In the genomic region with DNA sequence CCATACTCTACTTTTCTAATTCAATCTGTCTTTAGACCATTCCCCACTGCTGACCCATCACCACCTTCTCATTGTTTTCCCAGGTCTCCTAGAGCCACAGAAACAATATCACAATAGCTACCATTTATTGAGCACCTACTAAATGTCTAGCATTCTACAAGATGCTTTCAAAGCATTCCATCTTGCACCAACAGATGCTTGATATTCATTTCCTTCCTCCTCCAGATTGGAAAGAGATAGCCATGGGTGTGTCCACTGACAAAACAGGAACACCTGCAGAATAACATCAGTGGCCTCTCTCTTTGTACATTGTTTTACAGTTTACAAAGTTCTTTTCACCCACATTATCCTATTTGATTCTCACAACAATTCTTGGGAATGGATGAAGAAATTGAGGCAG, we compare ENCODE assay signal across 13 cellular contexts. TPM values are rescaled to one million over a fixed set of nuclear protein-coding genes. Genes with fewer than 3 reads are reported as not detected.
DNase-seq lines count a peak whose midpoint lies in the region; ATAC-seq and TF ChIP-seq lines count a peak whose summit lies in the region.
"Had no signal": no experiment of that assay in that cellular context is flagged by ENCODE, and none has a peak within 500 bp of the region (broad histone marks: within the 10 kb centered on the region; RNA-seq: fewer than 3 reads in every experiment).

No MANE protein-coding gene starts in this region.

- H3K9ac ChIP-seq in IMR-90 (ENCODE audit: low read depth, low read length): no peak overlapping the region
- no peak overlapping the region for H3K9ac ChIP-seq in neural progenitor cell

- no peak for TF ChIP-seq CTCF in GM23338 (conservative IDR thresholded peaks at IDR 0.05; ENCODE audit: low read depth in 2 of 2)
- TF ChIP-seq CTCF in IMR-90 (conservative IDR thresholded peaks at IDR 0.05; ENCODE audit: low read depth, low read length): no peak
- TF ChIP-seq CTCF in endothelial cell (IDR thresholded peaks at IDR 0.05; ENCODE audit: unreplicated experiment): no peak
- TF ChIP-seq CTCF in neural progenitor cell (IDR thresholded peaks at IDR 0.05): no peak
- TF ChIP-seq CTCF in BE2C (IDR thresholded peaks at IDR 0.05; ENCODE audit: low read depth, low read length): no peak

- no peak overlapping the region for H2AK5ac ChIP-seq in IMR-90 (ENCODE audit: low read depth, low read length)

- peaks cover 26 to 60% of the 10 kb centered on the region in 2 experiments for H3K79me1 ChIP-seq in IMR-90 (ENCODE audit: low read depth in 1 of 2, low read length in 2 of 2)

- BruUV-seq in IMR-90 (replicated peaks; lab: Mats Ljungman, UMichigan): no TSS peak

- H4K20me1 ChIP-seq in GM23338 (replicated peaks; ENCODE audit: insufficient read depth) (peaks cover 8% of the 10 kb centered on the region; the same call in 1 of the 2 replicates), IMR-90 (ENCODE audit: insufficient read depth, low read length) (peaks cover 2% of the 10 kb centered on the region; the same call in 1 of the 2 replicates), neural progenitor cell (ENCODE audit: low read depth) (no peaks in the 10 kb centered on the region)

- peaks cover 26% of the 10 kb centered on the region for H3K9me1 ChIP-seq in IMR-90 (ENCODE audit: insufficient read depth, low read length)

- no peak overlapping the region for H4K5ac ChIP-seq in IMR-90 (ENCODE audit: low read depth, low read length)

- H3K79me2 ChIP-seq in GM23338 (replicated peaks; ENCODE audit: insufficient read depth): peaks cover 45% of the 10 kb centered on the region
- H3K79me2 ChIP-seq in neural progenitor cell (ENCODE audit: low read depth): peaks cover 26% of the 10 kb centered on the region

- CTCF ChIA-PET in IMR-90 (lab: Yijun Ruan, JAX): no interaction called here

- no peak overlapping the region for H3K4ac ChIP-seq in IMR-90 (ENCODE audit: low read depth, low read length)

- H2BK5ac ChIP-seq in IMR-90 (ENCODE audit: low read depth, low read length, poor library complexity, severe bottlenecking): no peak overlapping the region

- H3K56ac ChIP-seq in IMR-90 (ENCODE audit: extremely low read depth, insufficient read depth, low read length): no peak overlapping the region

- in situ Hi-C loops in IMR-90 (cut with MboI; ENCODE audit: low sequenced_read_pairs): no loop called here

- ATAC-seq in GM23338: no peak
- no peak for ATAC-seq in IMR-90 (ENCODE audit: low read depth)
- ATAC-seq in HG02970 (IDR thresholded peaks at IDR 0.05; ENCODE audit: low FRiP score, unreplicated experiment): no peak

- no peak overlapping the region for H2BK20ac ChIP-seq in IMR-90 (ENCODE audit: low read depth, low read length)

- H3K9me2 ChIP-seq in GM23338 (ENCODE audit: insufficient read depth): no peaks in the 10 kb centered on the region

- H2BK120ac ChIP-seq in IMR-90 (ENCODE audit: low read depth, low read length): no peak overlapping the region

- peaks cover 6% of the 10 kb centered on the region for H3K27me3 Mint-ChIP-seq in GM23338 (ENCODE audit: insufficient read depth, low read depth, poor library complexity)
- H3K27me3 Mint-ChIP-seq in endothelial cell (ENCODE audit: unreplicated experiment): peaks cover 17% of the 10 kb centered on the region
- H3K27me3 Mint-ChIP-seq in neural progenitor cell (ENCODE audit: insufficient read depth, low read depth): peaks cover 22% of the 10 kb centered on the region

- H3K4me2 ChIP-seq in GM23338: no peak overlapping the region
- peak overlapping the region; percentile 54; the same call in 1 of the 2 replicates for H3K4me2 ChIP-seq in IMR-90 (ENCODE audit: low read depth, low read length)
- H3K4me2 ChIP-seq in neural progenitor cell: no peak overlapping the region

- 0 out of 2 replicates have a peak overlapping the region, but pooled peaks have one; percentile 45 for H3K14ac ChIP-seq in IMR-90 (replicated peaks; ENCODE audit: low read depth, low read length)

- H3K27me3 ChIP-seq in GM23338 (ENCODE audit: insufficient read depth): no peaks in the 10 kb centered on the region
- H3K27me3 ChIP-seq in IMR-90 (ENCODE audit: control insufficient read depth, insufficient read depth, low read length): no peaks in the 10 kb centered on the region; the same call in 1 of the 2 replicates
- H3K27me3 ChIP-seq in neural progenitor cell: peaks cover 13% of the 10 kb centered on the region
- H3K27me3 ChIP-seq in BE2C: no peaks in the 10 kb centered on the region

- no peak overlapping the region for H3K27ac Mint-ChIP-seq in GM23338
- no peak overlapping the region for H3K27ac Mint-ChIP-seq in endothelial cell (ENCODE audit: unreplicated experiment)
- no peak overlapping the region for H3K27ac Mint-ChIP-seq in neural progenitor cell

- H3K23ac ChIP-seq in IMR-90 (ENCODE audit: low read depth, low read length): peak overlapping the region; percentile 76; the same call in 1 of the 2 replicates

- intact Hi-C loops in IMR-90 (cut with micrococcal nuclease): no loop called here

- TF ChIP-seq RAD21 in IMR-90 (IDR thresholded peaks at IDR 0.05; ENCODE audit: low read length): no peak

- H4K8ac ChIP-seq in IMR-90 (ENCODE audit: low read depth in 2 of 2, low read length in 2 of 2): peak overlapping the region in 1 of 2 experiments; percentile 15; a peak in 1 of 4 replicates

- H3K4me3 Mint-ChIP-seq in GM23338 (peak overlapping the region; percentile 85; the same call in 1 of the 3 replicates), endothelial cell (ENCODE audit: unreplicated experiment) (peak overlapping the region; percentile 56), neural progenitor cell (peak overlapping the region; percentile 51)

- H3K27ac ChIP-seq in GM23338 (ENCODE audit: low read depth): no peak overlapping the region
- no peak overlapping the region for H3K27ac ChIP-seq in IMR-90 (ENCODE audit: insufficient read depth, low read length)
- H3K27ac ChIP-seq in neural progenitor cell: no peak overlapping the region

- no peak overlapping the region for H3K4me3 ChIP-seq in GM23338
- no peak overlapping the region for H3K4me3 ChIP-seq in IMR-90 (ENCODE audit: insufficient read depth, low read depth, low read length)
- no peak overlapping the region for H3K4me3 ChIP-seq in neural progenitor cell
- no peak overlapping the region for H3K4me3 ChIP-seq in BE2C (ENCODE audit: low read depth, low read length)

- H3K4me1 Mint-ChIP-seq in GM23338: peaks cover 23% of the 10 kb centered on the region
- peaks cover 15% of the 10 kb centered on the region for H3K4me1 Mint-ChIP-seq in endothelial cell (ENCODE audit: unreplicated experiment)
- H3K4me1 Mint-ChIP-seq in neural progenitor cell: peaks cover 19% of the 10 kb centered on the region

- peaks cover 8% of the 10 kb centered on the region; the same call in 1 of the 3 replicates for H3K36me3 Mint-ChIP-seq in GM23338 (ENCODE audit: low read depth)
- peaks cover 10% of the 10 kb centered on the region for H3K36me3 Mint-ChIP-seq in endothelial cell (ENCODE audit: low read depth, unreplicated experiment)
- peaks cover 4% of the 10 kb centered on the region for H3K36me3 Mint-ChIP-seq in neural progenitor cell

- no peak for TF ChIP-seq POLR2A in IMR-90 (IDR thresholded peaks at IDR 0.05; ENCODE audit: low read depth, low read length)

- peaks cover 13% of the 10 kb centered on the region for H3K4me1 ChIP-seq in GM23338 (ENCODE audit: insufficient read depth)
- peaks cover 4% of the 10 kb centered on the region for H3K4me1 ChIP-seq in IMR-90 (ENCODE audit: control insufficient read depth, insufficient read depth, low read length)
- no peaks in the 10 kb centered on the region for H3K4me1 ChIP-seq in neural progenitor cell
- H3K4me1 ChIP-seq in BE2C: peaks cover 3% of the 10 kb centered on the region; the same call in 1 of the 2 replicates

- H2AFZ ChIP-seq in GM23338: no peak overlapping the region
- H2AFZ ChIP-seq in IMR-90 (replicated peaks; ENCODE audit: low read length, poor library complexity): no peak overlapping the region
- H2AFZ ChIP-seq in neural progenitor cell (replicated peaks): no peak overlapping the region

- H3F3A ChIP-seq in GM23338 (replicated peaks; ENCODE audit: low read depth): no peaks in the 10 kb centered on the region
- peaks cover 19% of the 10 kb centered on the region for H3F3A ChIP-seq in neural progenitor cell (ENCODE audit: low read depth)

- dilution Hi-C loops in IMR-90 (cut with HindIII; ENCODE audit: low sequenced_read_pairs, unreplicated experiment): no loop called here

- no peak overlapping the region for H2AK9ac ChIP-seq in IMR-90 (replicated peaks; ENCODE audit: low read depth, low read length, poor library complexity)

- no peak overlapping the region for H2BK15ac ChIP-seq in IMR-90 (ENCODE audit: low read depth, low read length)

- H3K36me3 ChIP-seq in GM23338 (ENCODE audit: insufficient read depth): no peaks in the 10 kb centered on the region
- peaks cover 2% of the 10 kb centered on the region; the same call in 1 of the 2 replicates for H3K36me3 ChIP-seq in IMR-90 (ENCODE audit: control insufficient read depth, insufficient read depth, low read length)
- no peaks in the 10 kb centered on the region for H3K36me3 ChIP-seq in neural progenitor cell
- H3K36me3 ChIP-seq in BE2C: no peaks in the 10 kb centered on the region

- no peak for DNase-seq in GM23338 (ENCODE audit: low spot score)
- no peak for DNase-seq in IMR-90
- DNase-seq in endothelial cell (ENCODE audit: low spot score): no peak
- DNase-seq in neural progenitor cell (ENCODE audit: low spot score): no peak
- DNase-seq in RKO (ENCODE audit: low spot score): no peak
- DNase-seq in BE2C: no peak
- DNase-seq: AML-193, COR-L47, HCEC 1CT, KBM-7, NCI-H1105 treated with DMSO at 0.1 percent for 48 hours, NCI-H1694 had no signal

- no peak overlapping the region for H3K18ac ChIP-seq in IMR-90 (ENCODE audit: low read depth, low read length)

- H3K9me3 Mint-ChIP-seq in GM23338 (no peaks in the 10 kb centered on the region), endothelial cell (ENCODE audit: unreplicated experiment) (no peaks in the 10 kb centered on the region), neural progenitor cell (no peaks in the 10 kb centered on the region)

- H3K9me3 ChIP-seq in IMR-90 (ENCODE audit: control insufficient read depth, insufficient read depth, low read length) (no peaks in the 10 kb centered on the region), neural progenitor cell (ENCODE audit: low read depth) (no peaks in the 10 kb centered on the region), BE2C (no peaks in the 10 kb centered on the region)

- H4K91ac ChIP-seq in IMR-90 (ENCODE audit: insufficient read depth, low read depth, low read length): no peak overlapping the region

- POLR2A ChIA-PET in IMR-90 (lab: Charles Lee; ENCODE audit: unreplicated experiment): interaction anchor here (0.6 kb wide), 1 partner anchor 16 kb away, joined by 4 read pairs; no protein-coding TSS in a partner anchor

RNA-seq across cellular contexts. Expression of gene RAB3B, which starts 2.2 kb away (rescaled TPM):
- total RNA-seq in GM23338 (2014; rRNA removed; shearing (Covaris generic)): 34.6 and 37.9 TPM in 2 replicates
- 16.3 and 18.3 TPM in 2 replicates for polyA plus RNA-seq in GM23338 (2016; fragmentation: Nextera tagmentation; extraction: Ambion mirVana)
- 78.5 and 91.9 TPM in 2 replicates for total RNA-seq in IMR-90 (2012; rRNA removed)
- 31.4 and 33.6 TPM in 2 replicates for polyA plus RNA-seq in IMR-90 (2012; rRNA removed)
- 10.6 and 11.3 TPM in 2 replicates for polyA plus RNA-seq in IMR-90 (2012; cell fraction: cytosol; rRNA removed)
- 6.3 and 19.7 TPM in 2 replicates for polyA plus RNA-seq in IMR-90 (2012; cell fraction: nucleus; rRNA removed; ENCODE audit: low replicate concordance)
- total RNA-seq in endothelial cell (ENCODE audit: unreplicated experiment): 15.1 TPM
- 19.3 and 20.4 TPM in 2 replicates for total RNA-seq in neural progenitor cell (ENCODE audit: low replicate concordance)
- 0.06 TPM for polyA plus RNA-seq in BE2C (2012; ENCODE audit: insufficient read depth, insufficient read length, low read depth)

RNA-seq across cellular contexts. Expression of gene KTI12, which starts 45.4 kb away (rescaled TPM):
- total RNA-seq in GM23338 (2014; rRNA removed; shearing (Covaris generic)): 12.0 and 13.0 TPM in 2 replicates
- 8.7 and 9.5 TPM in 2 replicates for polyA plus RNA-seq in GM23338 (2016; fragmentation: Nextera tagmentation; extraction: Ambion mirVana)
- total RNA-seq in IMR-90 (2012; rRNA removed): 13.1 and 15.2 TPM in 2 replicates
- polyA plus RNA-seq in IMR-90 (2012; rRNA removed): 16.3 and 18.3 TPM in 2 replicates
- polyA plus RNA-seq in IMR-90 (2012; cell fraction: cytosol; rRNA removed): 13.6 and 18.8 TPM in 2 replicates
- polyA plus RNA-seq in IMR-90 (2012; cell fraction: nucleus; rRNA removed; ENCODE audit: low replicate concordance): 11.6 and 16.9 TPM in 2 replicates
- 8.4 TPM for total RNA-seq in endothelial cell (ENCODE audit: unreplicated experiment)
- total RNA-seq in neural progenitor cell (ENCODE audit: low replicate concordance): 3.5 and 7.3 TPM in 2 replicates
- 17.6 TPM for polyA plus RNA-seq in BE2C (2012; ENCODE audit: insufficient read depth, insufficient read length, low read depth)
